In the genomic region with DNA sequence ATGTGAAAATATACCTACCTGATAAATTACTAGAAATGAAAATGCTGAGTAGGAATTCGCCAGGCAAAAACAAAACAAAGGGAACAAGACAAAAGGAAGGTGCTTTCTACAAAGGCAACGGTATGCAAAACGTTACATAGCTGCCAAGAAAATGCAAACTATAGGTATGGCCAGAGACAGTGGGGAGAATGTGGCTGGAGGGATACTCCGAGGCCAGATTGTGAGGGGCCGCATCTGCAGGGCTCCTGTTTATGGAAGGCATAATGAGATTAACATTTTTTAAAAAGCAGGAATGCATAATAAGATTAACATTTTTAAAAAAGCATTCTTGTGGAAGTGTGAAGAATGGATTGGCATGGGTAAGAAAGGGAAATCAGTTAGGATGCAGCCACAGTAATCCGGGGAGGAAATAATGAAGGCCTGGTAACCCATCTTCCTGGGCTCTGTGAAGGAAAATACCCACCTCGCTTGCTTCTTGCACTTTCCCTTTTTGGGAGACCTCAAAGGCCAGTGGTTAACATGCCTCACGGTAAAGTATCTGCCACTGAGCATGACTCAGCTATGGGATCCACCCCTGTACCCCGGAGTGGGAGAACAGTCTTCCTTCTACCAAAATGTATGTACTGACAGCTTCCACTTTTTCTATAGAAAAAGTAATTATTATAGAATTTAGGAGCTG, we compare ENCODE assay signal across 1 cellular context.
TF ChIP-seq lines count a peak whose summit lies in the region.

No MANE protein-coding gene starts in this region.

TF ChIP-seq in WTC11, 78 proteins besides CTCF, POLR2A, EP300 and RAD21 (continued from another document):
- TF ChIP-seq, protein P1, sequence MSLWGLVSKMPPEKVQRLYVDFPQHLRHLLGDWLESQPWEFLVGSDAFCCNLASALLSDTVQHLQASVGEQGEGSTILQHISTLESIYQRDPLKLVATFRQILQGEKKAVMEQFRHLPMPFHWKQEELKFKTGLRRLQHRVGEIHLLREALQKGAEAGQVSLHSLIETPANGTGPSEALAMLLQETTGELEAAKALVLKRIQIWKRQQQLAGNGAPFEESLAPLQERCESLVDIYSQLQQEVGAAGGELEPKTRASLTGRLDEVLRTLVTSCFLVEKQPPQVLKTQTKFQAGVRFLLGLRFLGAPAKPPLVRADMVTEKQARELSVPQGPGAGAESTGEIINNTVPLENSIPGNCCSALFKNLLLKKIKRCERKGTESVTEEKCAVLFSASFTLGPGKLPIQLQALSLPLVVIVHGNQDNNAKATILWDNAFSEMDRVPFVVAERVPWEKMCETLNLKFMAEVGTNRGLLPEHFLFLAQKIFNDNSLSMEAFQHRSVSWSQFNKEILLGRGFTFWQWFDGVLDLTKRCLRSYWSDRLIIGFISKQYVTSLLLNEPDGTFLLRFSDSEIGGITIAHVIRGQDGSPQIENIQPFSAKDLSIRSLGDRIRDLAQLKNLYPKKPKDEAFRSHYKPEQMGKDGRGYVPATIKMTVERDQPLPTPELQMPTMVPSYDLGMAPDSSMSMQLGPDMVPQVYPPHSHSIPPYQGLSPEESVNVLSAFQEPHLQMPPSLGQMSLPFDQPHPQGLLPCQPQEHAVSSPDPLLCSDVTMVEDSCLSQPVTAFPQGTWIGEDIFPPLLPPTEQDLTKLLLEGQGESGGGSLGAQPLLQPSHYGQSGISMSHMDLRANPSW (CRISPR knock-in tag; conservative IDR thresholded peaks at IDR 0.05; ENCODE audit: low read depth), result no peak
- TF ChIP-seq, protein P2, sequence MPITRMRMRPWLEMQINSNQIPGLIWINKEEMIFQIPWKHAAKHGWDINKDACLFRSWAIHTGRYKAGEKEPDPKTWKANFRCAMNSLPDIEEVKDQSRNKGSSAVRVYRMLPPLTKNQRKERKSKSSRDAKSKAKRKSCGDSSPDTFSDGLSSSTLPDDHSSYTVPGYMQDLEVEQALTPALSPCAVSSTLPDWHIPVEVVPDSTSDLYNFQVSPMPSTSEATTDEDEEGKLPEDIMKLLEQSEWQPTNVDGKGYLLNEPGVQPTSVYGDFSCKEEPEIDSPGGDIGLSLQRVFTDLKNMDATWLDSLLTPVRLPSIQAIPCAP (CRISPR knock-in tag; IDR thresholded peaks at IDR 0.05), result no peak
TF ChIP-seq in WTC11: peak in this region for 0.
